In genomic region chr11:74470526-74470925, GRCh38 we compare ENCODE assay signal across 33 cellular contexts. TPM values are rescaled to one million over a fixed set of nuclear protein-coding genes. Genes with fewer than 3 reads are reported as not detected.
DNase-seq lines count a peak whose midpoint lies in the region; TF ChIP-seq lines count a peak whose summit lies in the region.
"Had no signal": no experiment of that assay in that cellular context is flagged by ENCODE, and none has a peak within 500 bp of the region (broad histone marks: within the 10 kb centered on the region; RNA-seq: fewer than 3 reads in every experiment).

No MANE protein-coding gene starts in this region.

- H3K27ac ChIP-seq in prostate gland: no peak overlapping the region
- H3K27ac ChIP-seq: ascending aorta, Peyer's patch, stomach, tibial artery had no signal

- no peak for TF ChIP-seq POLR2A in prostate gland (IDR thresholded peaks at IDR 0.05)

- 30% methylated on average over 2 of the region's 2 CpGs for WGBS in prostate gland

- no peak overlapping the region for H3K4me3 ChIP-seq in prostate gland
- H3K4me3 ChIP-seq: ascending aorta, Peyer's patch, stomach, tibial artery had no signal

- peak; percentile 4 for DNase-seq in NCI-H1105 treated with DMSO at 0.1 percent for 48 hours (lab: John Stamatoyannopoulos, UW)
- DNase-seq in NCI-H1105 (lab: John Stamatoyannopoulos, UW): no peak
- DNase-seq in NCI-H1092 treated with DMSO at 0.1 percent for 48 hours (lab: John Stamatoyannopoulos, UW): peak; percentile 75
- peak; percentile 85 to 92 for DNase-seq in NCI-H524 (lab: John Stamatoyannopoulos, UW)
- peak; percentile 84 for DNase-seq in kidney tubule cell (ENCODE audit: low spot score)
- no peak for DNase-seq in prostate gland (ENCODE audit: low spot score)
- no peak for DNase-seq in HK-2 (ENCODE audit: unreplicated experiment)
- DNase-seq in T-helper 2 cell treated with Interferon-gamma antibody and Interleukin-4, amounts not matched to agents 5 μg/mL and 100 μg/mL, for 36 hours (ENCODE audit: low spot score): no peak
- DNase-seq: 8988T; activated CD8-positive, alpha-beta T cell treated with anti-CD3 and anti-CD28 coated beads for 36 hours; activated naive CD8-positive, alpha-beta T cell treated with anti-CD3 and anti-CD28 coated beads for 36 hours; activated T-cell treated with anti-CD3 and anti-CD28 coated beads for 4 hours; caudate nucleus; CD4-positive, CD25-positive, alpha-beta regulatory T cell; cortex of kidney; DMS153; head of caudate nucleus; IMR-90; kidney; midbrain; naive thymus-derived CD8-positive, alpha-beta T cell; NCI-H1048; NCI-H2227 treated with DMSO at 0.1 percent for 48 hours; Peyer's patch; small intestine; stimulated activated CD4-positive, alpha-beta T cell treated with anti-CD3 and anti-CD28 coated beads, Interleukin-1b, Interleukin-23, amount 100 ng/mL, for 48 hours; stimulated activated CD8-positive, alpha-beta memory T cell treated with anti-CD3 and anti-CD28 coated beads, Interleukin-4, amount 100 ng/mL, for 48 hours; stomach; T-cell; tibial artery had no signal

- H3K27me3 ChIP-seq in prostate gland (replicated peaks; ENCODE audit: insufficient read depth): no peaks in the 10 kb centered on the region
- H3K27me3 ChIP-seq: ascending aorta, Peyer's patch, stomach, tibial artery had no signal

- H3K27me3 Mint-ChIP-seq in T-helper 2 cell treated with Interferon-gamma antibody and Interleukin-4, amounts not matched to agents 5 μg/mL and 100 μg/mL, for 36 hours (ENCODE audit: low read depth): peaks cover 29% of the 10 kb centered on the region

- H3K9me3 Mint-ChIP-seq in T-helper 2 cell treated with Interferon-gamma antibody and Interleukin-4, amounts not matched to agents 5 μg/mL and 100 μg/mL, for 36 hours: no peaks in the 10 kb centered on the region
- H3K9me3 Mint-ChIP-seq: activated CD8-positive, alpha-beta T cell treated with anti-CD3 and anti-CD28 coated beads for 36 hours; activated naive CD8-positive, alpha-beta T cell treated with anti-CD3 and anti-CD28 coated beads for 36 hours; CD4-positive, CD25-positive, alpha-beta regulatory T cell; T-cell had no signal

- H3K9me3 ChIP-seq in prostate gland: no peaks in the 10 kb centered on the region
- H3K9me3 ChIP-seq: ascending aorta, Peyer's patch, stomach, tibial artery had no signal

- H3K4me3 Mint-ChIP-seq in T-helper 2 cell treated with Interferon-gamma antibody and Interleukin-4, amounts not matched to agents 5 μg/mL and 100 μg/mL, for 36 hours: no peak overlapping the region
- H3K4me3 Mint-ChIP-seq: activated CD8-positive, alpha-beta T cell treated with anti-CD3 and anti-CD28 coated beads for 36 hours; activated naive CD8-positive, alpha-beta T cell treated with anti-CD3 and anti-CD28 coated beads for 36 hours; CD4-positive, CD25-positive, alpha-beta regulatory T cell; naive thymus-derived CD8-positive, alpha-beta T cell; T-cell had no signal

- H3K36me3 Mint-ChIP-seq in T-helper 2 cell treated with Interferon-gamma antibody and Interleukin-4, amounts not matched to agents 5 μg/mL and 100 μg/mL, for 36 hours (ENCODE audit: low read depth): no peaks in the 10 kb centered on the region
- H3K36me3 Mint-ChIP-seq: activated naive CD8-positive, alpha-beta T cell treated with anti-CD3 and anti-CD28 coated beads for 36 hours; naive thymus-derived CD8-positive, alpha-beta T cell; T-cell had no signal

- H3K36me3 ChIP-seq in prostate gland: no peaks in the 10 kb centered on the region
- H3K36me3 ChIP-seq: ascending aorta, Peyer's patch, stomach, tibial artery had no signal

- H3K27ac Mint-ChIP-seq in T-helper 2 cell treated with Interferon-gamma antibody and Interleukin-4, amounts not matched to agents 5 μg/mL and 100 μg/mL, for 36 hours: no peak overlapping the region
- H3K27ac Mint-ChIP-seq: activated CD8-positive, alpha-beta T cell treated with anti-CD3 and anti-CD28 coated beads for 36 hours; activated naive CD8-positive, alpha-beta T cell treated with anti-CD3 and anti-CD28 coated beads for 36 hours; CD4-positive, CD25-positive, alpha-beta regulatory T cell; T-cell had no signal

- no peak for TF ChIP-seq CTCF in prostate gland (IDR thresholded peaks at IDR 0.05)

- H3K4me1 Mint-ChIP-seq in T-helper 2 cell treated with Interferon-gamma antibody and Interleukin-4, amounts not matched to agents 5 μg/mL and 100 μg/mL, for 36 hours (ENCODE audit: low read depth): peaks cover 2% of the 10 kb centered on the region

- intact Hi-C loops in prostate gland (cut with DNase I): no loop called here

- H3K4me1 ChIP-seq in prostate gland (replicated peaks): no peaks in the 10 kb centered on the region

RNA-seq across cellular contexts. Expression of gene KCNE3, which starts 3.2 kb away (rescaled TPM):
- total RNA-seq in prostate gland: 10 to 100 TPM in 1 of 2 donors, 1 to 10 TPM in 1; 8.2 to 10.7 TPM
- total RNA-seq: activated CD8-positive, alpha-beta T cell treated with anti-CD3 and anti-CD28 coated beads for 36 hours; activated naive CD8-positive, alpha-beta T cell treated with anti-CD3 and anti-CD28 coated beads for 36 hours; ascending aorta; CD4-positive, CD25-positive, alpha-beta regulatory T cell; G401; H4; naive thymus-derived CD8-positive, alpha-beta T cell had no signal

RNA-seq across cellular contexts. Expression of gene LIPT2, which starts 23.0 kb away (rescaled TPM):
- 10 to 100 TPM; 17.5 to 25.4 TPM for total RNA-seq in prostate gland
- total RNA-seq: ascending aorta had no signal

Comparison
In these comparisons a context has a peak if more than half of its experiments do, and no peak if none do; other contexts are left out.
1. DNase-seq: peak in NCI-H1105 treated with DMSO at 0.1 percent for 48 hours (single experiment), NCI-H1092 treated with DMSO at 0.1 percent for 48 hours (single experiment), NCI-H524 (2 of 2) and kidney tubule cell (single experiment); none in NCI-H1105 (single experiment), prostate gland (single experiment), HK-2 (single experiment) and T-helper 2 cell treated with Interferon-gamma antibody and Interleukin-4, amounts not matched to agents 5 μg/mL and 100 μg/mL, for 36 hours (single experiment).